20 cellular contexts compared by ENCODE assay signal in genomic region chr12:6784292-6784691, GRCh38. TPM values are rescaled to one million over a fixed set of nuclear protein-coding genes. Genes with fewer than 3 reads are reported as not detected.
A peak's percentile ranks its signal among the peaks of the same experiment; 100 is the strongest.
DNase-seq lines count a peak whose midpoint lies in the region; ATAC-seq and TF ChIP-seq lines count a peak whose summit lies in the region.
"Had no signal": no experiment of that assay in that cellular context is flagged by ENCODE, and none has a peak within 500 bp of the region (broad histone marks: within the 10 kb centered on the region; RNA-seq: fewer than 3 reads in every experiment).

No MANE protein-coding gene starts in this region.

- H3K79me2 ChIP-seq in MM.1S (ENCODE audit: low read length): no peaks in the 10 kb centered on the region

- H3K27me3 Mint-ChIP-seq in activated CD4-positive, alpha-beta memory T cell treated with anti-CD3 and anti-CD28 coated beads for 36 hours: no peaks in the 10 kb centered on the region
- no peaks in the 10 kb centered on the region for H3K27me3 Mint-ChIP-seq in activated CD4-positive, alpha-beta memory T cell treated with anti-CD3 and anti-CD28 coated beads, Interleukin-2, amount 10 ng/mL, durations not matched to agents 7 days and 5 days
- H3K27me3 Mint-ChIP-seq in endothelial cell (ENCODE audit: unreplicated experiment): peaks cover 4% of the 10 kb centered on the region
- H3K27me3 Mint-ChIP-seq: activated naive CD4-positive, alpha-beta T cell treated with anti-CD3 and anti-CD28 coated beads, Interleukin-2, amount 10 ng/mL, durations not matched to agents 7 days and 5 days had no signal

- H3K4me2 ChIP-seq in MM.1S (ENCODE audit: low read depth, low read length): peak overlapping the region; percentile 56; the same call in 1 of the 2 replicates

- peaks cover 6% of the 10 kb centered on the region for H3F3A ChIP-seq in MM.1S (ENCODE audit: insufficient read depth, low read length)

- no peak for TF ChIP-seq POLR2A in sigmoid colon (IDR thresholded peaks at IDR 0.05)

- intact Hi-C loops in activated CD4-positive, alpha-beta memory T cell treated with anti-CD3 and anti-CD28 coated beads for 36 hours (cut with micrococcal nuclease): loop anchor here (10.0 kb wide), 1 partner anchor 329 kb away; the partner anchor contains the start of gene TAPBPL
- intact Hi-C loops in sigmoid colon (cut with DNase I): no loop called here
- intact Hi-C loops in left ventricle myocardium superior (cut with micrococcal nuclease): no loop called here

- 0 out of 2 replicates have a peak overlapping the region, but pooled peaks have one; percentile 70 for H2AFZ ChIP-seq in MM.1S (ENCODE audit: low read length)

- H3K4me1 ChIP-seq in MM.1S (ENCODE audit: low read length): peaks cover 27% of the 10 kb centered on the region
- H3K4me1 ChIP-seq in sigmoid colon: peaks cover 0 to 3% (median under 1%) of the 10 kb centered on the region in 4 donors

- no peaks in the 10 kb centered on the region for H4K20me1 ChIP-seq in MM.1S (ENCODE audit: insufficient read depth, low read length)

- no peaks in the 10 kb centered on the region for H3K36me3 ChIP-seq in MM.1S (replicated peaks; ENCODE audit: insufficient read depth, low read length)
- no peaks in the 10 kb centered on the region for H3K36me3 ChIP-seq in sigmoid colon
- H3K36me3 ChIP-seq: heart right ventricle had no signal

- H3K9me3 ChIP-seq in MM.1S (replicated peaks; ENCODE audit: insufficient read depth, low read length) (no peaks in the 10 kb centered on the region), sigmoid colon (no peaks in the 10 kb centered on the region)
- H3K9me3 ChIP-seq: heart right ventricle had no signal

- CTCF ChIA-PET in activated CD4-positive, alpha-beta memory T cell treated with anti-CD3 and anti-CD28 coated beads for 36 hours (lab: Charles Lee): interaction anchor here (0.9 to 10.5 kb wide), 5 partner anchors 13 to 47 kb away, joined by 3 to 81 read pairs (median 12); partner anchors contain the start of genes LAG3, MLF2 and PTMS
- CTCF ChIA-PET in activated CD4-positive, alpha-beta memory T cell treated with anti-CD3 and anti-CD28 coated beads, Interleukin-2, amount 10 ng/mL, durations not matched to agents 7 days and 5 days (lab: Charles Lee): interaction anchor here (1.4 to 8.6 kb wide), 5 partner anchors 8 to 41 kb away, joined by 5 to 64 read pairs (median 8); partner anchors contain the start of genes MLF2 and PTMS

- 75 to 79% methylated on average over 5 of the region's 5 CpGs for WGBS in sigmoid colon, 2 donors

- no peak for TF ChIP-seq EP300 in sigmoid colon (IDR thresholded peaks at IDR 0.05)

- H3K4me1 Mint-ChIP-seq in activated CD4-positive, alpha-beta memory T cell treated with anti-CD3 and anti-CD28 coated beads for 36 hours (ENCODE audit: low read depth): peaks cover 79% of the 10 kb centered on the region
- H3K4me1 Mint-ChIP-seq in activated CD4-positive, alpha-beta memory T cell treated with anti-CD3 and anti-CD28 coated beads, Interleukin-2, amount 10 ng/mL, durations not matched to agents 7 days and 5 days: peaks cover 65% of the 10 kb centered on the region
- peaks cover 47% of the 10 kb centered on the region for H3K4me1 Mint-ChIP-seq in endothelial cell (ENCODE audit: unreplicated experiment)

- H3K27ac Mint-ChIP-seq in activated CD4-positive, alpha-beta memory T cell treated with anti-CD3 and anti-CD28 coated beads for 36 hours: no peak overlapping the region
- no peak overlapping the region for H3K27ac Mint-ChIP-seq in activated CD4-positive, alpha-beta memory T cell treated with anti-CD3 and anti-CD28 coated beads, Interleukin-2, amount 10 ng/mL, durations not matched to agents 7 days and 5 days
- peak overlapping the region; percentile 81 for H3K27ac Mint-ChIP-seq in endothelial cell (ENCODE audit: unreplicated experiment)
- H3K27ac Mint-ChIP-seq: activated naive CD4-positive, alpha-beta T cell treated with anti-CD3 and anti-CD28 coated beads, Interleukin-2, amount 10 ng/mL, durations not matched to agents 7 days and 5 days; type B pancreatic cell had no signal

- H3K4me3 ChIP-seq in MM.1S (ENCODE audit: low read length): no peak overlapping the region
- no peak overlapping the region for H3K4me3 ChIP-seq in sigmoid colon
- H3K4me3 ChIP-seq: heart right ventricle, lung had no signal

- peak overlapping the region; percentile 64; the same call in 1 of the 2 replicates for H3K27ac ChIP-seq in MM.1S (ENCODE audit: low read length)
- no peak overlapping the region for H3K27ac ChIP-seq in sigmoid colon
- H3K27ac ChIP-seq: heart right ventricle had no signal

- peak; percentile 36 for DNase-seq in activated CD4-positive, alpha-beta memory T cell treated with anti-CD3 and anti-CD28 coated beads for 36 hours
- no peak for DNase-seq in activated CD4-positive, alpha-beta memory T cell treated with anti-CD3 and anti-CD28 coated beads, Interleukin-2, amount 10 ng/mL, durations not matched to agents 7 days and 5 days
- DNase-seq in MM.1S: no peak
- no peak for DNase-seq in endothelial cell (ENCODE audit: low spot score)
- DNase-seq in sigmoid colon: no peak
- no peak for DNase-seq in left ventricle myocardium superior
- DNase-seq: activated CD4-positive, CD25-positive, alpha-beta regulatory T cell treated with anti-CD3 and anti-CD28 coated beads, Interleukin-2, amount 50 U/mL, for 72 hours; activated naive CD4-positive, alpha-beta T cell treated with anti-CD3 and anti-CD28 coated beads, Interleukin-2, amount 10 ng/mL, durations not matched to agents 7 days and 5 days; DMS153; heart right ventricle; NCI-H1417 treated with DMSO at 0.1 percent for 48 hours; NCI-H2171 treated with DMSO at 0.1 percent for 48 hours; PC-3; SIG-M5 had no signal

- no peak for ATAC-seq in left ventricle myocardium superior
- ATAC-seq: heart right ventricle, PC-3, sciatic nerve had no signal

- no peak for TF ChIP-seq CTCF in MM.1S (IDR thresholded peaks at IDR 0.05; ENCODE audit: low read length)
- no peak for TF ChIP-seq CTCF in endothelial cell (IDR thresholded peaks at IDR 0.05; ENCODE audit: unreplicated experiment)
- no peak for TF ChIP-seq CTCF in sigmoid colon (IDR thresholded peaks at IDR 0.05)

- no peaks in the 10 kb centered on the region for H3K9me3 Mint-ChIP-seq in activated CD4-positive, alpha-beta memory T cell treated with anti-CD3 and anti-CD28 coated beads for 36 hours
- no peaks in the 10 kb centered on the region for H3K9me3 Mint-ChIP-seq in activated CD4-positive, alpha-beta memory T cell treated with anti-CD3 and anti-CD28 coated beads, Interleukin-2, amount 10 ng/mL, durations not matched to agents 7 days and 5 days
- no peaks in the 10 kb centered on the region for H3K9me3 Mint-ChIP-seq in endothelial cell (ENCODE audit: unreplicated experiment)
- H3K9me3 Mint-ChIP-seq: activated naive CD4-positive, alpha-beta T cell treated with anti-CD3 and anti-CD28 coated beads, Interleukin-2, amount 10 ng/mL, durations not matched to agents 7 days and 5 days; stimulated activated naive CD8-positive, alpha-beta T cell treated with anti-CD3 and anti-CD28 coated beads, Interleukin-15, Interleukin-2, amounts not matched to agents 100 ng/mL and 50 ng/mL, for 24 hours; type B pancreatic cell had no signal

- no peak overlapping the region for H3K9ac ChIP-seq in MM.1S (ENCODE audit: low read length)

- H3K27me3 ChIP-seq in MM.1S (replicated peaks; ENCODE audit: insufficient read depth, low read length) (no peaks in the 10 kb centered on the region), sigmoid colon (no peaks in the 10 kb centered on the region)
- H3K27me3 ChIP-seq: heart right ventricle had no signal

- no peaks in the 10 kb centered on the region for H3K9me2 ChIP-seq in MM.1S (replicated peaks; ENCODE audit: insufficient read depth, low read length)

- no peak overlapping the region for H3K4me3 Mint-ChIP-seq in activated CD4-positive, alpha-beta memory T cell treated with anti-CD3 and anti-CD28 coated beads for 36 hours
- H3K4me3 Mint-ChIP-seq in activated CD4-positive, alpha-beta memory T cell treated with anti-CD3 and anti-CD28 coated beads, Interleukin-2, amount 10 ng/mL, durations not matched to agents 7 days and 5 days: no peak overlapping the region
- peak overlapping the region; percentile 11 for H3K4me3 Mint-ChIP-seq in endothelial cell (ENCODE audit: unreplicated experiment)
- H3K4me3 Mint-ChIP-seq: activated naive CD4-positive, alpha-beta T cell treated with anti-CD3 and anti-CD28 coated beads, Interleukin-2, amount 10 ng/mL, durations not matched to agents 7 days and 5 days; stimulated activated naive CD8-positive, alpha-beta T cell treated with anti-CD3 and anti-CD28 coated beads, Interleukin-15, Interleukin-2, amounts not matched to agents 100 ng/mL and 50 ng/mL, for 24 hours; type B pancreatic cell had no signal

- POLR2A ChIA-PET in activated CD4-positive, alpha-beta memory T cell treated with anti-CD3 and anti-CD28 coated beads for 36 hours (lab: Charles Lee): interaction anchor here (1.7 kb wide), 1 partner anchor 8 kb away, joined by 4 read pairs; no protein-coding TSS in a partner anchor
- POLR2A ChIA-PET in activated CD4-positive, alpha-beta memory T cell treated with anti-CD3 and anti-CD28 coated beads, Interleukin-2, amount 10 ng/mL, durations not matched to agents 7 days and 5 days (lab: Charles Lee): no interaction called here

- no peaks in the 10 kb centered on the region for H3K36me3 Mint-ChIP-seq in activated CD4-positive, alpha-beta memory T cell treated with anti-CD3 and anti-CD28 coated beads for 36 hours
- no peaks in the 10 kb centered on the region for H3K36me3 Mint-ChIP-seq in activated CD4-positive, alpha-beta memory T cell treated with anti-CD3 and anti-CD28 coated beads, Interleukin-2, amount 10 ng/mL, durations not matched to agents 7 days and 5 days (ENCODE audit: low read depth)
- H3K36me3 Mint-ChIP-seq in endothelial cell (ENCODE audit: low read depth, unreplicated experiment): peaks cover 4% of the 10 kb centered on the region
- H3K36me3 Mint-ChIP-seq: activated naive CD4-positive, alpha-beta T cell treated with anti-CD3 and anti-CD28 coated beads, Interleukin-2, amount 10 ng/mL, durations not matched to agents 7 days and 5 days; type B pancreatic cell had no signal

RNA-seq across cellular contexts. Expression of gene CD4, which starts 5.0 kb away (rescaled TPM):
- total RNA-seq in activated CD4-positive, alpha-beta memory T cell treated with anti-CD3 and anti-CD28 coated beads for 36 hours: 100 to 1,000 TPM; 290 to 300 TPM
- total RNA-seq in activated CD4-positive, alpha-beta memory T cell treated with anti-CD3 and anti-CD28 coated beads, Interleukin-2, amount 10 ng/mL, durations not matched to agents 7 days and 5 days: 100 to 1,000 TPM; 324 to 327 TPM
- total RNA-seq in endothelial cell (ENCODE audit: unreplicated experiment) (4.7 TPM), sigmoid colon (10 to 100 TPM in 3 of 4 donors, 1 to 10 TPM in 1; 2.5 to 12.8 (median 11.5) TPM), left ventricle myocardium superior (8.4 TPM)
- 10 to 100 TPM in 2 of 3 donors, 1 to 10 TPM in 1; 4.8 to 29.7 (median 26.6) TPM for polyA plus RNA-seq in sigmoid colon
- total RNA-seq: A172, PC-3 had no signal

RNA-seq across cellular contexts. Expression of gene LAG3, which starts 12.0 kb away (rescaled TPM):
- total RNA-seq in activated CD4-positive, alpha-beta memory T cell treated with anti-CD3 and anti-CD28 coated beads for 36 hours: 100 to 1,000 TPM; 169 to 172 TPM
- total RNA-seq in activated CD4-positive, alpha-beta memory T cell treated with anti-CD3 and anti-CD28 coated beads, Interleukin-2, amount 10 ng/mL, durations not matched to agents 7 days and 5 days: 10 to 100 TPM; 91.9 TPM
- total RNA-seq in endothelial cell (ENCODE audit: unreplicated experiment) (7.6 TPM), sigmoid colon (1 to 10 TPM; 1.4 to 6.9 (median 3.0) TPM), left ventricle myocardium superior (0.37 TPM)
- 1 to 10 TPM in 2 of 3 donors, under 1 TPM in 1; 0.60 to 4.2 (median 1.4) TPM for polyA plus RNA-seq in sigmoid colon
- total RNA-seq: A172 had no signal

RNA-seq across cellular contexts. Expression of gene PTMS, which starts 18.1 kb away (rescaled TPM):
- 100 to 1,000 TPM; 104 to 109 TPM for total RNA-seq in activated CD4-positive, alpha-beta memory T cell treated with anti-CD3 and anti-CD28 coated beads for 36 hours
- total RNA-seq in activated CD4-positive, alpha-beta memory T cell treated with anti-CD3 and anti-CD28 coated beads, Interleukin-2, amount 10 ng/mL, durations not matched to agents 7 days and 5 days: 10 to 100 TPM; 47.0 to 49.6 TPM
- total RNA-seq in endothelial cell (ENCODE audit: unreplicated experiment): 864 TPM
- total RNA-seq in sigmoid colon: 100 to 1,000 TPM; 196 to 392 (median 255) TPM
- 100 to 1,000 TPM in 2 of 3 donors, 10 to 100 TPM in 1; 93.2 to 198 (median 174) TPM for polyA plus RNA-seq in sigmoid colon
- total RNA-seq in left ventricle myocardium superior: 133 TPM

RNA-seq across cellular contexts. Expression of gene MLF2, which starts 31.4 kb away (rescaled TPM):
- total RNA-seq in activated CD4-positive, alpha-beta memory T cell treated with anti-CD3 and anti-CD28 coated beads for 36 hours: 100 to 1,000 TPM; 140 to 141 TPM
- total RNA-seq in activated CD4-positive, alpha-beta memory T cell treated with anti-CD3 and anti-CD28 coated beads, Interleukin-2, amount 10 ng/mL, durations not matched to agents 7 days and 5 days: 100 to 1,000 TPM; 101 to 108 TPM
- total RNA-seq in endothelial cell (ENCODE audit: unreplicated experiment): 118 TPM
- 100 to 1,000 TPM; 148 to 163 (median 159) TPM for total RNA-seq in sigmoid colon
- polyA plus RNA-seq in sigmoid colon: 100 to 1,000 TPM; 157 to 220 (median 178) TPM
- total RNA-seq in left ventricle myocardium superior: 158 TPM

RNA-seq across cellular contexts. Expression of gene GPR162, which starts 37.3 kb away (rescaled TPM):
- total RNA-seq in activated CD4-positive, alpha-beta memory T cell treated with anti-CD3 and anti-CD28 coated beads for 36 hours: under 1 TPM in 1 of 2 experiments, not detected in 1; 0.31 TPM
- not detected for total RNA-seq in activated CD4-positive, alpha-beta memory T cell treated with anti-CD3 and anti-CD28 coated beads, Interleukin-2, amount 10 ng/mL, durations not matched to agents 7 days and 5 days
- 52.7 TPM for total RNA-seq in endothelial cell (ENCODE audit: unreplicated experiment)
- total RNA-seq in sigmoid colon: 10 to 100 TPM in 2 of 4 donors, 1 to 10 TPM in 2; 6.4 to 16.1 (median 10.2) TPM
- 1 to 10 TPM; 1.2 to 7.6 (median 1.8) TPM for polyA plus RNA-seq in sigmoid colon
- 5.3 TPM for total RNA-seq in left ventricle myocardium superior
- total RNA-seq: HT-29, PC-3 had no signal

Comparison
In these comparisons a context has a peak if more than half of its experiments do, and no peak if none do; other contexts are left out.
1. RNA of gene CD4, which starts 5.0 kb away (total RNA-seq): 324 to 327 TPM in activated CD4-positive, alpha-beta memory T cell treated with anti-CD3 and anti-CD28 coated beads, Interleukin-2, amount 10 ng/mL, durations not matched to agents 7 days and 5 days and 290 to 300 TPM in activated CD4-positive, alpha-beta memory T cell treated with anti-CD3 and anti-CD28 coated beads for 36 hours; 2.5 to 12.8 TPM in sigmoid colon, 8.4 TPM in left ventricle myocardium superior (single experiment) and 4.7 TPM in endothelial cell (single experiment); every median in the first group is over 10 times any median in the second.
2. RNA of gene LAG3, which starts 12.0 kb away (total RNA-seq): 169 to 172 TPM in activated CD4-positive, alpha-beta memory T cell treated with anti-CD3 and anti-CD28 coated beads for 36 hours and 91.9 TPM in activated CD4-positive, alpha-beta memory T cell treated with anti-CD3 and anti-CD28 coated beads, Interleukin-2, amount 10 ng/mL, durations not matched to agents 7 days and 5 days; 7.6 TPM in endothelial cell (single experiment), 1.4 to 6.9 TPM in sigmoid colon and 0.37 TPM in left ventricle myocardium superior (single experiment); every median in the first group is over 10 times any median in the second.